In the genomic region with DNA sequence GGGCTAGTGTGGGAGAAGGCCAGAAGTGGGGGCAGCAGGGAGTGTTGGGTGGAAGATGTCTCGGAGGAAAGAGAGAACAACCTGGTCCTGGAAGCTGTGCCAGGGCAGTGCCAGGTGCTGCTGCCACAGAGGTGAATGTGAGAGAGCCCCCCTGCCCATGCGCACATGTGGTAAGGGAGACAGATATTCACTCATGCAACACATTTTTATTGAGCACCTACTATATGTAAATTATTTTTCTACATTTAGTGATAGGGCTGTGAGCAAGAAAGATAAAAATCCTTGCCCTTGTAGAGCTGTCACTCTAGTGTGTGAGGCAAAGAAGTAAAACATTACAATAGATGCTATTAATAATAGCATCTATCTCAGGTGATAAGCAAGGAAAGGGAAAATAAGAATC, we compare ENCODE assay signal across 20 cellular contexts. TPM values are rescaled to one million over a fixed set of nuclear protein-coding genes. Genes with fewer than 3 reads are reported as not detected.
A peak's percentile ranks its signal among the peaks of the same experiment; 100 is the strongest.
DNase-seq lines count a peak whose midpoint lies in the region; ATAC-seq and TF ChIP-seq lines count a peak whose summit lies in the region.
"Had no signal": no experiment of that assay in that cellular context is flagged by ENCODE, and none has a peak within 500 bp of the region (broad histone marks: within the 10 kb centered on the region; RNA-seq: fewer than 3 reads in every experiment).

No MANE protein-coding gene starts in this region.

- POLR2A ChIA-PET in T-cell (lab: Charles Lee) (no interaction called here), WTC11 (lab: Charles Lee) (interaction anchor here (0.7 to 1.6 kb wide), 3 partner anchors 18 to 224 kb away, joined by 4 to 5 read pairs (median 4); no protein-coding TSS in a partner anchor)

- no peak overlapping the region for H3K4me2 ChIP-seq in smooth muscle cell

- no peak overlapping the region for H3K9ac ChIP-seq in smooth muscle cell (ENCODE audit: low read depth)

- 96% methylated on average over 2 of the region's 2 CpGs for WGBS in smooth muscle cell (ENCODE audit: low lambda C conversion rate)

- DNase-seq in GM10266 (ENCODE audit: extremely low spot score) (peak; percentile 7), H7 (peak; percentile 10), chondrocyte (ENCODE audit: low spot score) (peak; percentile 65), T-cell (no peak), smooth muscle cell (lab: John Stamatoyannopoulos, UW; ENCODE audit: unreplicated experiment) (no peak), WTC11 (ENCODE audit: low spot score) (no peak)
- DNase-seq: ACHN; BE2C; C1 segment of cervical spinal cord; Caco-2; CD4-positive, alpha-beta T cell; DMS153; DMS79; GF-D8; KG1 had no signal

- no peak overlapping the region for H3K27ac Mint-ChIP-seq in chondrocyte (ENCODE audit: unreplicated experiment)
- no peak overlapping the region for H3K27ac Mint-ChIP-seq in T-cell
- no peak overlapping the region for H3K27ac Mint-ChIP-seq in WTC11
- H3K27ac Mint-ChIP-seq: CD4-positive, alpha-beta T cell; IgD-negative memory B cell had no signal

- peaks cover 4% of the 10 kb centered on the region for H3K4me1 Mint-ChIP-seq in chondrocyte (ENCODE audit: low read depth)
- H3K4me1 Mint-ChIP-seq in T-cell: peaks cover 5 to 9% (median 5%) of the 10 kb centered on the region in 3 donors
- peaks cover 15% of the 10 kb centered on the region for H3K4me1 Mint-ChIP-seq in WTC11

- H3K4me3 ChIP-seq in H7 (ENCODE audit: insufficient read depth, low read depth, low read length) (no peak overlapping the region), smooth muscle cell (no peak overlapping the region)
- H3K4me3 ChIP-seq: GM12878, HAP-1 had no signal

- no peak for ATAC-seq in T-cell (replicated peaks in 1 of 4)
- ATAC-seq in WTC11: no peak
- ATAC-seq: GM12878 had no signal

- H3K27me3 Mint-ChIP-seq in chondrocyte (ENCODE audit: low read depth) (peaks cover 27% of the 10 kb centered on the region), T-cell (peaks cover 29 to 35% of the 10 kb centered on the region in 2 donors), WTC11 (ENCODE audit: low read depth) (peaks cover 6% of the 10 kb centered on the region; the same call in 1 of the 2 replicates)

- no peak overlapping the region for H2AFZ ChIP-seq in smooth muscle cell (ENCODE audit: low read depth)

- peaks cover 3% of the 10 kb centered on the region for H3K4me1 ChIP-seq in smooth muscle cell (ENCODE audit: low read depth)
- H3K4me1 ChIP-seq: BE2C had no signal

- H3K79me2 ChIP-seq in smooth muscle cell (ENCODE audit: low read depth): no peaks in the 10 kb centered on the region

- CTCF ChIA-PET in T-cell (lab: Charles Lee) (no interaction called here), WTC11 (lab: Charles Lee) (no interaction called here)

- no peaks in the 10 kb centered on the region for H3K9me3 ChIP-seq in smooth muscle cell (replicated peaks; ENCODE audit: low read depth)
- H3K9me3 ChIP-seq: BE2C, Caco-2, HAP-1 had no signal

- H4K20me1 ChIP-seq in smooth muscle cell (ENCODE audit: low read depth): no peaks in the 10 kb centered on the region

- H3K9me3 Mint-ChIP-seq in chondrocyte (ENCODE audit: low read depth) (no peaks in the 10 kb centered on the region), T-cell (no peaks in the 10 kb centered on the region), WTC11 (no peaks in the 10 kb centered on the region)
- H3K9me3 Mint-ChIP-seq: CD4-positive, alpha-beta T cell; IgD-negative memory B cell had no signal

- peaks cover 5% of the 10 kb centered on the region for H3K27me3 ChIP-seq in H7 (ENCODE audit: control insufficient read depth, insufficient read depth, low read length)
- H3K27me3 ChIP-seq in smooth muscle cell (ENCODE audit: low read depth): no peaks in the 10 kb centered on the region
- H3K27me3 ChIP-seq: BE2C had no signal

- no peak overlapping the region for H3K27ac ChIP-seq in smooth muscle cell (ENCODE audit: low read depth)

- H3F3A ChIP-seq in smooth muscle cell (ENCODE audit: low read depth): no peaks in the 10 kb centered on the region

- H3K36me3 Mint-ChIP-seq in chondrocyte (ENCODE audit: low read depth): no peaks in the 10 kb centered on the region
- no peaks in the 10 kb centered on the region for H3K36me3 Mint-ChIP-seq in T-cell
- no peaks in the 10 kb centered on the region for H3K36me3 Mint-ChIP-seq in WTC11
- H3K36me3 Mint-ChIP-seq: IgD-negative memory B cell had no signal

- TF ChIP-seq CTCF in GM10266 (IDR thresholded peaks at IDR 0.05; ENCODE audit: control insufficient read depth, insufficient read depth, low read depth, missing control alignments) (no peak), chondrocyte (IDR thresholded peaks at IDR 0.05) (no peak), smooth muscle cell (IDR thresholded peaks at IDR 0.05; ENCODE audit: borderline replicate concordance, insufficient read depth, poor library complexity, severe bottlenecking) (no peak), WTC11 (IDR thresholded peaks at IDR 0.05) (no peak)

- H3K4me3 Mint-ChIP-seq in chondrocyte (ENCODE audit: unreplicated experiment) (no peak overlapping the region), T-cell (no peak overlapping the region), WTC11 (no peak overlapping the region)
- H3K4me3 Mint-ChIP-seq: CD4-positive, alpha-beta T cell; IgD-negative memory B cell had no signal

- H3K36me3 ChIP-seq in H7 (replicated peaks; ENCODE audit: control insufficient read depth, insufficient read depth, low read length) (no peaks in the 10 kb centered on the region), smooth muscle cell (ENCODE audit: low read depth) (no peaks in the 10 kb centered on the region)
- H3K36me3 ChIP-seq: BE2C, HAP-1 had no signal

TF ChIP-seq in WTC11, 78 proteins besides CTCF, POLR2A, EP300 and RAD21 (continues in another document):
- TF ChIP-seq GTF2I (CRISPR knock-in tag; conservative IDR thresholded peaks at IDR 0.05): no peak
- TF ChIP-seq SP1 (CRISPR knock-in tag; conservative IDR thresholded peaks at IDR 0.05): no peak
- TF ChIP-seq OVOL2 (CRISPR knock-in tag; IDR thresholded peaks at IDR 0.05; ENCODE audit: borderline replicate concordance): no peak
- no peak for TF ChIP-seq EMX1 (CRISPR knock-in tag; IDR thresholded peaks at IDR 0.05)
- TF ChIP-seq ZNF425 (CRISPR knock-in tag; conservative IDR thresholded peaks at IDR 0.05): no peak
- no peak for TF ChIP-seq NFATC4 (CRISPR knock-in tag; IDR thresholded peaks at IDR 0.05)
- no peak for TF ChIP-seq ZNF423 (CRISPR knock-in tag; IDR thresholded peaks at IDR 0.05)
- no peak for TF ChIP-seq TCF7 (CRISPR knock-in tag; IDR thresholded peaks at IDR 0.05; ENCODE audit: low read depth)
- no peak for TF ChIP-seq ZNF671 (CRISPR knock-in tag; IDR thresholded peaks at IDR 0.05)

RNA-seq across cellular contexts. Expression of gene CLPSL1, which starts 0.5 kb away (rescaled TPM):
- total RNA-seq in H7 (2014; rRNA removed; shearing (Covaris generic)): not detected in 2 replicates
- not detected in 3 replicates for total RNA-seq in chondrocyte
- not detected for total RNA-seq in T-cell
- not detected in 2 replicates for total RNA-seq in smooth muscle cell
- polyA plus RNA-seq in smooth muscle cell: not detected in 2 replicates
- 0.34 to 0.55 TPM (median 0.42 TPM) in 3 replicates for total RNA-seq in WTC11 (2021)
- total RNA-seq: Caco-2; CD4-positive, alpha-beta T cell; Daoy; GM12878; H1 had no signal
- polyA plus RNA-seq: GM12878, H1, IgD-negative memory B cell had no signal

RNA-seq across cellular contexts. Expression of gene CLPSL2, which starts 4.9 kb away (rescaled TPM):
- 4.2 and 10.8 TPM in 2 replicates for total RNA-seq in H7 (2014; rRNA removed; shearing (Covaris generic))
- total RNA-seq in chondrocyte (not detected in 3 replicates), T-cell (not detected), smooth muscle cell (not detected in 2 replicates), WTC11 (2021) (2.8 to 6.2 TPM (median 3.4 TPM) in 3 replicates)
- polyA plus RNA-seq in smooth muscle cell: 1.9 and 2.0 TPM in 2 replicates
- total RNA-seq: CD4-positive, alpha-beta T cell; Daoy had no signal
- polyA plus RNA-seq: IgD-negative memory B cell had no signal

RNA-seq across cellular contexts. Expression of gene CLPS, which starts 15.8 kb away (rescaled TPM):
- total RNA-seq in H7 (2014; rRNA removed; shearing (Covaris generic)): not detected in 2 replicates
- total RNA-seq in chondrocyte: not detected in 3 replicates
- 1 to 10 TPM in 3 of 5 donors, not detected in 2; 5.9 to 8.2 (median 6.2) TPM for total RNA-seq in T-cell
- not detected in 2 replicates for total RNA-seq in smooth muscle cell
- polyA plus RNA-seq in smooth muscle cell: not detected in 2 replicates
- total RNA-seq in WTC11 (2021): 2.6 to 6.6 TPM (median 3.3 TPM) in 3 replicates
- total RNA-seq: Caco-2; CD4-positive, alpha-beta T cell; Daoy; H1 had no signal
- polyA plus RNA-seq: GM12878, H1, IgD-negative memory B cell had no signal

RNA-seq across cellular contexts. Expression of gene LHFPL5, which starts 23.9 kb away (rescaled TPM):
- total RNA-seq in H7 (2014; rRNA removed; shearing (Covaris generic)): not detected in 2 replicates
- total RNA-seq in chondrocyte: not detected in 3 replicates
- not detected for total RNA-seq in T-cell
- total RNA-seq in smooth muscle cell: not detected in 2 replicates
- not detected in 2 replicates for polyA plus RNA-seq in smooth muscle cell
- total RNA-seq in WTC11 (2021): not detected in 3 replicates
- total RNA-seq: Caco-2; CD4-positive, alpha-beta T cell; Daoy; H1 had no signal
- polyA plus RNA-seq: GM12878, IgD-negative memory B cell had no signal

RNA-seq across cellular contexts. Expression of gene ARMC12, which starts 44.5 kb away (rescaled TPM):
- 0.94 and 3.0 TPM in 2 replicates for total RNA-seq in H7 (2014; rRNA removed; shearing (Covaris generic))
- total RNA-seq in chondrocyte (1.8 to 1.9 TPM (median 1.8 TPM) in 3 replicates), T-cell (1 to 10 TPM in 2 of 5 donors, under 1 TPM in 3; 0.63 to 1.8 (median 0.90) TPM), smooth muscle cell (0.18 and 3.5 TPM in 2 replicates), WTC11 (2021) (1.0 to 2.0 TPM (median 1.4 TPM) in 3 replicates)
- polyA plus RNA-seq in smooth muscle cell: not detected in 2 replicates
- total RNA-seq: Caco-2 had no signal

Comparison
In these comparisons a context has a peak if more than half of its experiments do, and no peak if none do; other contexts are left out.
1. DNase-seq: peak in GM10266 (single experiment), H7 (single experiment) and chondrocyte (single experiment); none in T-cell (0 of 34), smooth muscle cell (single experiment) and WTC11 (single experiment).